21 cellular contexts compared by ENCODE assay signal in genomic region chr19:44948763-44949374, GRCh38. TPM values are rescaled to one million over a fixed set of nuclear protein-coding genes. Genes with fewer than 3 reads are reported as not detected.
A peak's percentile ranks its signal among the peaks of the same experiment; 100 is the strongest.
DNase-seq lines count a peak whose midpoint lies in the region; ATAC-seq and TF ChIP-seq lines count a peak whose summit lies in the region.
"Had no signal": no experiment of that assay in that cellular context is flagged by ENCODE, and none has a peak within 500 bp of the region (broad histone marks: within the 10 kb centered on the region; RNA-seq: fewer than 3 reads in every experiment).

No MANE protein-coding gene starts in this region.

- H4K20me1 ChIP-seq in mammary epithelial cell (ENCODE audit: insufficient read depth, low read length) (no peaks in the 10 kb centered on the region), MM.1S (ENCODE audit: insufficient read depth, low read length) (no peaks in the 10 kb centered on the region)

- H3K9me3 ChIP-seq in mammary epithelial cell (replicated peaks; ENCODE audit: insufficient read depth, low read length), result no peaks in the 10 kb centered on the region
- H3K9me3 ChIP-seq in T-helper 17 cell (ENCODE audit: control insufficient read depth, low read length, poor library complexity, severe bottlenecking), result no peaks in the 10 kb centered on the region
- no peaks in the 10 kb centered on the region for H3K9me3 ChIP-seq in right lobe of liver
- H3K9me3 ChIP-seq in MM.1S (replicated peaks; ENCODE audit: insufficient read depth, low read length), result no peaks in the 10 kb centered on the region
- H3K9me3 ChIP-seq: SJCRH30 had no signal

- no peaks in the 10 kb centered on the region for H3K9me2 ChIP-seq in MM.1S (replicated peaks; ENCODE audit: insufficient read depth, low read length)

- CTCF ChIA-PET in MCF 10A (lab: Yijun Ruan, JAX), result interaction anchor here (0.6 to 6.4 kb wide), 4 partner anchors 9 to 240 kb away, joined by 3 to 46 read pairs (median 4); no protein-coding TSS in a partner anchor
- CTCF ChIA-PET in mammary epithelial cell (lab: Charles Lee; ENCODE audit: low non-redundant PET), result no interaction called here

- H3F3A ChIP-seq in MM.1S (ENCODE audit: insufficient read depth, low read length), result no peaks in the 10 kb centered on the region; the same call in 1 of the 2 replicates

- 90% methylated on average over 2 of the region's 5 CpGs for WGBS in mammary epithelial cell (ENCODE audit: low coverage, missing lambda C conversion rate)
- WGBS in right lobe of liver (ENCODE audit: insufficient coverage, low coverage, low lambda C conversion rate, missing lambda C conversion rate), result 47% methylated on average over 3 of the region's 5 CpGs

- no peaks in the 10 kb centered on the region for H3K27me3 ChIP-seq in mammary epithelial cell (ENCODE audit: insufficient read depth, low read length)
- no peaks in the 10 kb centered on the region for H3K27me3 ChIP-seq in right lobe of liver
- no peaks in the 10 kb centered on the region for H3K27me3 ChIP-seq in MM.1S (replicated peaks; ENCODE audit: insufficient read depth, low read length)
- H3K27me3 ChIP-seq: SJCRH30 had no signal

- no peak for ATAC-seq in T-helper 17 cell
- no peak for ATAC-seq in right lobe of liver
- ATAC-seq in stimulated activated naive B cell treated with anti-CD40 and anti-IgM and Interleukin-4, amounts not matched to agents 10 μg/mL and 1 μg/mL and 100 μg/mL, for 72 hours (replicated peaks), result no peak
- ATAC-seq in HG03378 (IDR thresholded peaks at IDR 0.05; ENCODE audit: unreplicated experiment), result no peak
- ATAC-seq: PC-3 had no signal

- TF ChIP-seq CTCF in MCF 10A (IDR thresholded peaks at IDR 0.05; ENCODE audit: unreplicated experiment) (no peak), mammary epithelial cell (conservative IDR thresholded peaks at IDR 0.05 in 1 of 2, IDR thresholded peaks at IDR 0.05 in 1 of 2; ENCODE audit: extremely low read depth in 1 of 2, insufficient read depth in 1 of 2, low read depth in 1 of 2, low read length in 2 of 2) (no peak), right lobe of liver (IDR thresholded peaks at IDR 0.05) (no peak), MM.1S (IDR thresholded peaks at IDR 0.05; ENCODE audit: low read length) (no peak)

- H3K4me3 ChIP-seq in mammary epithelial cell (replicated peaks in 1 of 3; ENCODE audit: insufficient read depth in 1 of 3, low read depth in 2 of 3, low read length in 3 of 3) (no peak overlapping the region), right lobe of liver (peak overlapping the region in 2 of 3 donors; percentile 78 to 85), MM.1S (ENCODE audit: low read length) (no peak overlapping the region)
- H3K4me3 ChIP-seq: SJCRH30 had no signal

- H3K79me2 ChIP-seq in mammary epithelial cell (ENCODE audit: insufficient read depth, low read length) (peaks cover 6% of the 10 kb centered on the region), MM.1S (ENCODE audit: low read length) (peaks cover 5% of the 10 kb centered on the region)

- H3K27ac ChIP-seq in mammary epithelial cell (ENCODE audit: insufficient read depth, low read depth, low read length) (no peak overlapping the region), right lobe of liver (peak overlapping the region in 1 of 3 donors; percentile 91), MM.1S (ENCODE audit: low read length) (no peak overlapping the region)
- H3K27ac ChIP-seq: RWPE1, SJCRH30 had no signal

- no peak overlapping the region for H2AFZ ChIP-seq in mammary epithelial cell (ENCODE audit: low read depth, low read length)
- no peak overlapping the region for H2AFZ ChIP-seq in MM.1S (ENCODE audit: low read length)

- H3K4me1 Mint-ChIP-seq in MCF 10A (ENCODE audit: insufficient read depth, unreplicated experiment) (peaks cover 9% of the 10 kb centered on the region), T-helper 17 cell (peaks cover 7% of the 10 kb centered on the region)
- peaks cover 11 to 34% of the 10 kb centered on the region in 2 donors for H3K4me1 Mint-ChIP-seq in stimulated activated naive B cell treated with anti-CD40 and anti-IgM and Interleukin-4, amounts not matched to agents 10 μg/mL and 1 μg/mL and 100 μg/mL, for 72 hours

- peaks cover 3% of the 10 kb centered on the region for H3K4me1 ChIP-seq in mammary epithelial cell (ENCODE audit: insufficient read depth, low read length)
- peaks cover 0 to 36% (median 6%) of the 10 kb centered on the region in 4 donors for H3K4me1 ChIP-seq in right lobe of liver
- 0 out of 2 replicates have a peak, but pooled peaks cover 4% of the 10 kb centered on the region for H3K4me1 ChIP-seq in MM.1S (ENCODE audit: low read length)
- H3K4me1 ChIP-seq: SJCRH30 had no signal

- H3K9ac ChIP-seq in mammary epithelial cell (ENCODE audit: insufficient read depth, low read length) (no peak overlapping the region), MM.1S (ENCODE audit: low read length) (no peak overlapping the region)

- dilution Hi-C loops in mammary epithelial cell (cut with HindIII; ENCODE audit: low sequenced_read_pairs), result no loop called here

- intact Hi-C loops in MCF 10A (cut with micrococcal nuclease) (no loop called here), mammary epithelial cell (cut with micrococcal nuclease) (no loop called here), right lobe of liver (cut with DNase I) (loop anchor here in 1 of 2 donors (5.0 kb wide), 1 partner anchor 42 kb away; the partner anchor contains the start of gene APOE)

- POLR2A ChIA-PET in MCF 10A (lab: Yijun Ruan, JAX), result no interaction called here

- in situ Hi-C loops in mammary epithelial cell (cut with MboI; ENCODE audit: low sequenced_read_pairs in 2 of 2), result no loop called here

- DNase-seq in MCF 10A (ENCODE audit: unreplicated experiment), result no peak
- DNase-seq in mammary epithelial cell, result no peak
- no peak for DNase-seq in T-helper 17 cell
- DNase-seq in right lobe of liver, result no peak
- DNase-seq in stimulated activated naive B cell treated with anti-CD40 and anti-IgM and Interleukin-4, amounts not matched to agents 10 μg/mL and 1 μg/mL and 100 μg/mL, for 72 hours, result no peak
- DNase-seq in MM.1S, result no peak
- no peak for DNase-seq in activated naive CD4-positive, alpha-beta T cell (lab: John Stamatoyannopoulos, UW)
- DNase-seq: 8988T; H7; MV-4-11; NCI-H1436; NCI-H345; NCI-H526; NK-92 treated with Interleukin-12 subunit alpha and Interleukin-12 subunit beta, amount 100 ng/mL, for 24 hours; PC-3 had no signal

- H3K36me3 Mint-ChIP-seq in MCF 10A (ENCODE audit: insufficient read depth, unreplicated experiment), result peaks cover 12% of the 10 kb centered on the region
- H3K36me3 Mint-ChIP-seq in T-helper 17 cell (ENCODE audit: low read depth), result peaks cover under 1% of the 10 kb centered on the region
- peaks cover 0 to 6% of the 10 kb centered on the region in 2 donors for H3K36me3 Mint-ChIP-seq in stimulated activated naive B cell treated with anti-CD40 and anti-IgM and Interleukin-4, amounts not matched to agents 10 μg/mL and 1 μg/mL and 100 μg/mL, for 72 hours

- TF ChIP-seq POLR2A in right lobe of liver (IDR thresholded peaks at IDR 0.05), result no peak

- no peak overlapping the region for H3K4me3 Mint-ChIP-seq in MCF 10A (ENCODE audit: unreplicated experiment)
- H3K4me3 Mint-ChIP-seq in T-helper 17 cell, result no peak overlapping the region
- H3K4me3 Mint-ChIP-seq in stimulated activated naive B cell treated with anti-CD40 and anti-IgM and Interleukin-4, amounts not matched to agents 10 μg/mL and 1 μg/mL and 100 μg/mL, for 72 hours, result no peak overlapping the region

- H3K27ac Mint-ChIP-seq in MCF 10A (ENCODE audit: low read depth, unreplicated experiment) (peak overlapping the region; percentile 39), T-helper 17 cell (peak overlapping the region; percentile 29)
- H3K27ac Mint-ChIP-seq in stimulated activated naive B cell treated with anti-CD40 and anti-IgM and Interleukin-4, amounts not matched to agents 10 μg/mL and 1 μg/mL and 100 μg/mL, for 72 hours, result peak overlapping the region; percentile 52

- no TSS peak for BruUV-seq in MCF 10A (replicated peaks; lab: Mats Ljungman, UMichigan)
- BruUV-seq in mammary epithelial cell (replicated peaks; lab: Mats Ljungman, UMichigan), result no TSS peak

- no peak overlapping the region for H3K4me2 ChIP-seq in mammary epithelial cell (ENCODE audit: insufficient read depth, low read depth, low read length)
- H3K4me2 ChIP-seq in MM.1S (ENCODE audit: low read depth, low read length), result no peak overlapping the region

- no peaks in the 10 kb centered on the region for H3K9me3 Mint-ChIP-seq in MCF 10A (ENCODE audit: unreplicated experiment)
- H3K9me3 Mint-ChIP-seq in stimulated activated naive B cell treated with anti-CD40 and anti-IgM and Interleukin-4, amounts not matched to agents 10 μg/mL and 1 μg/mL and 100 μg/mL, for 72 hours, result no peaks in the 10 kb centered on the region
- H3K9me3 Mint-ChIP-seq: IgD-negative memory B cell had no signal

- H3K36me3 ChIP-seq in mammary epithelial cell (ENCODE audit: insufficient read depth, low read length), result no peaks in the 10 kb centered on the region
- no peaks in the 10 kb centered on the region for H3K36me3 ChIP-seq in right lobe of liver
- no peaks in the 10 kb centered on the region for H3K36me3 ChIP-seq in MM.1S (replicated peaks; ENCODE audit: insufficient read depth, low read length)
- H3K36me3 ChIP-seq: SJCRH30 had no signal

- H3K27me3 Mint-ChIP-seq in MCF 10A (ENCODE audit: insufficient read depth, unreplicated experiment) (no peaks in the 10 kb centered on the region), T-helper 17 cell (peaks cover 3% of the 10 kb centered on the region)
- H3K27me3 Mint-ChIP-seq in stimulated activated naive B cell treated with anti-CD40 and anti-IgM and Interleukin-4, amounts not matched to agents 10 μg/mL and 1 μg/mL and 100 μg/mL, for 72 hours, result no peaks in the 10 kb centered on the region
- H3K27me3 Mint-ChIP-seq: IgD-negative memory B cell had no signal

RNA-seq across cellular contexts. Expression of gene APOC2, which starts 3.0 kb away (rescaled TPM):
- total RNA-seq in MCF 10A (2022), result not detected in 2 replicates
- not detected for total RNA-seq in mammary epithelial cell
- not detected for polyA plus RNA-seq in mammary epithelial cell
- not detected for polyA minus RNA-seq in mammary epithelial cell
- not detected for total RNA-seq in T-helper 17 cell
- total RNA-seq in right lobe of liver, result 1,000 to 10,000 TPM; 1,740 to 7,868 (median 2,043) TPM
- total RNA-seq: H7, HT1080, PC-3, SJCRH30 had no signal
- polyA plus RNA-seq: BJ, IgD-negative memory B cell had no signal

RNA-seq across cellular contexts. Expression of gene CLPTM1, which starts 6.3 kb away (rescaled TPM):
- total RNA-seq in MCF 10A (2022) (91.3 and 101 TPM in 2 replicates), mammary epithelial cell (10 to 100 TPM; 36.5 to 89.7 TPM), T-helper 17 cell (10 to 100 TPM; 76.7 to 78.4 TPM), right lobe of liver (10 to 100 TPM; 78.7 to 90.6 (median 83.9) TPM)
- 73.8 TPM for polyA plus RNA-seq in mammary epithelial cell
- 105 TPM for polyA minus RNA-seq in mammary epithelial cell

RNA-seq across cellular contexts. Expression of gene APOC4, which starts 6.8 kb away (rescaled TPM):
- total RNA-seq in MCF 10A (2022) (not detected in 2 replicates), mammary epithelial cell (not detected), T-helper 17 cell (not detected), right lobe of liver (100 to 1,000 TPM in 5 of 6 experiments, 10 to 100 TPM in 1; 55.6 to 462 (median 203) TPM)
- not detected for polyA plus RNA-seq in mammary epithelial cell
- polyA minus RNA-seq in mammary epithelial cell, result not detected
- total RNA-seq: H7, HT1080, PC-3 had no signal
- polyA plus RNA-seq: BJ, IgD-negative memory B cell had no signal

RNA-seq across cellular contexts. Expression of gene APOC1, which starts 34.5 kb away (rescaled TPM):
- total RNA-seq in MCF 10A (2022) (1.1 and 2.7 TPM in 2 replicates), mammary epithelial cell (10 to 100 TPM in 1 of 2 donors, 1 to 10 TPM in 1; 1.0 to 13.6 TPM), T-helper 17 cell (not detected), right lobe of liver (1,000 to 10,000 TPM; 4,903 to 7,393 (median 5,741) TPM)
- 11.9 TPM for polyA plus RNA-seq in mammary epithelial cell
- 7.6 TPM for polyA minus RNA-seq in mammary epithelial cell
- polyA plus RNA-seq: IgD-negative memory B cell had no signal

RNA-seq across cellular contexts. Expression of gene APOE, which starts 43.3 kb away (rescaled TPM):
- total RNA-seq in MCF 10A (2022) (3.3 and 7.0 TPM in 2 replicates), mammary epithelial cell (100 to 1,000 TPM in 1 of 2 donors, 10 to 100 TPM in 1; 11.9 to 202 TPM), T-helper 17 cell (1 to 10 TPM; 1.3 to 2.0 TPM), right lobe of liver (1,000 to 10,000 TPM; 3,480 to 8,780 (median 4,667) TPM)
- polyA plus RNA-seq in mammary epithelial cell, result 19.9 TPM
- polyA minus RNA-seq in mammary epithelial cell, result 1.4 TPM
- polyA plus RNA-seq: IgD-negative memory B cell had no signal

Comparison
In these comparisons a context has a peak if more than half of its experiments do, and no peak if none do; other contexts are left out.
1. H3K4me3 ChIP-seq: peak in right lobe of liver (2 of 3); none in mammary epithelial cell (0 of 3) and MM.1S (single experiment).
2. RNA of gene APOC2, which starts 3.0 kb away (total RNA-seq): 1,740 to 7,868 TPM in right lobe of liver; not detected in MCF 10A, not detected in mammary epithelial cell and not detected in T-helper 17 cell; every median in the first group is over 1,000 times any median in the second.
3. RNA of gene APOC4, which starts 6.8 kb away (total RNA-seq): 55.6 to 462 TPM in right lobe of liver; not detected in MCF 10A, not detected in mammary epithelial cell and not detected in T-helper 17 cell; every median in the first group is over 10 times any median in the second.
4. Peak in every context shown above with its lines, with median percentiles within 50 percentile points of each other: H3K27ac Mint-ChIP-seq.